8 cellular contexts compared by ENCODE assay signal in the genomic region with DNA sequence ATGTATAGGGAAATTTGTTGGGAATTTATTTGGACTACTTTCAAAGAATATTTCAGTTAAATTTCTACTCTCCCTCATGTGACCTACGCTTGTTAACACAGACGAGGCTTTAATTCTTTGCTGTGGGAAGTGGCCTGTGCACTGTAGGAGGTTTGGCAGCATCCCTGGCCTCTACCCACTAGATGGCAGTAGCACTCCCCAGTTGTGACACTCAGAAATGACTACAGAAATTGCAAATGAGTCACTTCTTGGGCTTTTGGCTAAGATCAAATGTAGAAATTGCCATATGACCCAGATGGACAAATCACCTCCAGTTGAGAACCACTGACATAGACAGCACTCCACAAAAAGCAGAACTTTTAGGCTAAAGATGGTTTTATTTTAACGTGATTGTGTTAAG. TPM values are rescaled to one million over a fixed set of nuclear protein-coding genes. Genes with fewer than 3 reads are reported as not detected.
DNase-seq lines count a peak whose midpoint lies in the region; ATAC-seq and TF ChIP-seq lines count a peak whose summit lies in the region.
"Had no signal": no experiment of that assay in that cellular context is flagged by ENCODE, and none has a peak within 500 bp of the region (broad histone marks: within the 10 kb centered on the region; RNA-seq: fewer than 3 reads in every experiment).

No MANE protein-coding gene starts in this region.

- ATAC-seq in HG02678 (IDR thresholded peaks at IDR 0.05; ENCODE audit: unreplicated experiment) (peak; percentile 71), right lobe of liver (peak; percentile 73 to 89 (median 86))

- H3K36me3 ChIP-seq in right lobe of liver: no peaks in the 10 kb centered on the region

- no peak overlapping the region for H3K27ac ChIP-seq in coronary artery
- H3K27ac ChIP-seq in right lobe of liver: no peak overlapping the region

- H3K4me3 ChIP-seq in coronary artery: no peak overlapping the region
- no peak overlapping the region for H3K4me3 ChIP-seq in right lobe of liver

- TF ChIP-seq POLR2A in right lobe of liver (IDR thresholded peaks at IDR 0.05): no peak

- WGBS in right lobe of liver (ENCODE audit: insufficient coverage, low coverage, low lambda C conversion rate, missing lambda C conversion rate): 15% methylated on average over 3 of the region's 3 CpGs

- DNase-seq in NCI-H2171 treated with DMSO at 0.1 percent for 48 hours (lab: John Stamatoyannopoulos, UW) (peak; percentile 43), coronary artery (ENCODE audit: low spot score) (no peak), right lobe of liver (peak in 2 of 3 donors; percentile 44 to 47)
- DNase-seq in activated CD4-positive, alpha-beta T cell treated with anti-CD3 and anti-CD28 coated beads for 4 hours: peak; percentile 13 to 54
- peak; percentile 11 to 13 for DNase-seq in stimulated activated CD8-positive, alpha-beta memory T cell treated with anti-CD3 and anti-CD28 coated beads, Interleukin-15, amount 100 ng/mL, for 4 hours (ENCODE audit: low read depth in 2 of 2)

- H3K27me3 ChIP-seq in right lobe of liver: no peaks in the 10 kb centered on the region

- TF ChIP-seq CTCF in GM12874 (IDR thresholded peaks at IDR 0.05; ENCODE audit: insufficient read depth, low read depth, low read length) (peak; percentile 64), coronary artery (IDR thresholded peaks at IDR 0.05) (peak; percentile 57), right lobe of liver (IDR thresholded peaks at IDR 0.05) (peak; percentile 73 to 90 (median 84))

- no peaks in the 10 kb centered on the region for H3K4me1 ChIP-seq in right lobe of liver

- intact Hi-C loops in right lobe of liver (cut with DNase I): no loop called here

- H3K9me3 ChIP-seq in right lobe of liver: no peaks in the 10 kb centered on the region

RNA-seq across cellular contexts. Expression of a gene that starts 22.1 kb away (rescaled TPM):
- total RNA-seq in right lobe of liver: 10 to 100 TPM; 13.3 to 42.1 (median 23.1) TPM
- total RNA-seq: mononuclear cell had no signal

RNA-seq across cellular contexts. Expression of a gene that starts 29.6 kb away (rescaled TPM):
- total RNA-seq in right lobe of liver: 1 to 10 TPM in 1 of 6 experiments, under 1 TPM in 5; 0.33 to 1.7 (median 0.45) TPM
